32 cellular contexts compared by ENCODE assay signal in the genomic region with DNA sequence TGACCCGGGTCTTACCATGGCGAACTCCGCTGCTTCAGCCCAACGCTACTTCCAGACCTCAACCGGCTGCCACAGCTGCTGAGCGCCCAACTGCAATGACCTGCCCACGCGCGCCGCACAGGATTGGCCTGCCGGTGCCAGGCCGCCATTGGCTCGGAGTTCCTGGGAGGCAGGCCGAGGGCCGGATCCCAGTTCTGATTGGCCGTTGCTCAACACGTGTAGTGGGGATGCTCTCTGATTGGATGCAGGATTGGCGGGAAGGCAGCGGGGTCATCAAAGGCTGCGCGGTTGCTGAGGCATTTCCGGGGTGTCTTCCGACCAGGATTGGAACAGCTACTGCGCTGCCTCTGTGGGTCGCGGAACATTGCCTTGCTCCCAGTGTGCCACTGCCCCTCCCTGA. TPM values are rescaled to one million over a fixed set of nuclear protein-coding genes. Genes with fewer than 3 reads are reported as not detected.
"Had no signal": no experiment of that assay in that cellular context is flagged by ENCODE, and none has a peak within 500 bp of the region (broad histone marks: within the 10 kb centered on the region; RNA-seq: fewer than 3 reads in every experiment).

A gene (minus strand): TSS at position 97 of the 400 bp plus-strand sequence. CDS start 79 bp downstream, at position 18.

- DNase-seq: activated B cell treated with CpG ODN at 0.5 μM for 24 hours; activated CD4-positive, alpha-beta memory T cell treated with anti-CD3 and anti-CD28 coated beads, Interleukin-2, amount 10 ng/mL, durations not matched to agents 7 days and 5 days; activated CD4-positive, alpha-beta T cell treated with anti-CD3 and anti-CD28 coated beads for 1 hour; activated CD4-positive, alpha-beta T cell treated with anti-CD3 and anti-CD28 coated beads for 48 hours; activated gamma-delta T cell; activated naive CD4-positive, alpha-beta T cell treated with Interleukin-2 at 50 U/mL for 16 hours; activated naive CD8-positive, alpha-beta T cell treated with anti-CD3 and anti-CD28 coated beads, Interleukin-2, amount 10 ng/mL, durations not matched to agents 7 days and 5 days; activated T-cell treated with anti-CD3 and anti-CD28 coated beads, Interleukin-2, amount 50 U/mL, for 24 hours; amygdala; Kasumi-1; KG1; MG63; NCI-H1048; NCI-H1105 treated with DMSO at 0.1 percent for 48 hours; NCI-H1436; NCI-H1694 treated with DMSO at 0.1 percent for 48 hours; NCI-H2029; NCI-H345; NCI-H524 treated with DMSO at 0.1 percent for 48 hours; SIG-M5; T-cell; T-helper 17 cell had no signal

- H3K4me3 ChIP-seq: ascending aorta, cardiac muscle cell, MG63 had no signal

- H3K4me1 ChIP-seq: ascending aorta had no signal

- H3K36me3 ChIP-seq: ascending aorta, cardiac muscle cell, MG63 had no signal

- ATAC-seq: Panc1, SK-N-SH treated with all-trans-retinoic acid at 6 μM for 48 hours, T-cell, T-helper 17 cell had no signal

- H3K27ac ChIP-seq: ascending aorta, cardiac muscle cell, VCaP had no signal

- H3K9me3 ChIP-seq: ascending aorta, MG63 had no signal

- H3K27me3 ChIP-seq: ascending aorta, cardiac muscle cell, MG63 had no signal

RNA-seq across cellular contexts. Expression of the gene that starts here (rescaled TPM):
- total RNA-seq: activated B cell treated with CpG ODN at 0.5 μM for 24 hours; activated CD4-positive, alpha-beta memory T cell treated with anti-CD3 and anti-CD28 coated beads, Interleukin-2, amount 10 ng/mL, durations not matched to agents 7 days and 5 days; activated CD8-positive, alpha-beta memory T cell treated with anti-CD3 and anti-CD28 coated beads for 36 hours; activated naive CD8-positive, alpha-beta T cell treated with anti-CD3 and anti-CD28 coated beads, Interleukin-2, amount 10 ng/mL, durations not matched to agents 7 days and 5 days; activated T-helper 2 cell treated with anti-CD3 and anti-CD28 coated beads, Interferon-gamma antibody, Interleukin-2, Interleukin-4, amounts not matched to agents 10 μg/mL and 5 μg/mL and 100 μg/mL, durations not matched to agents 14 hours and 24 hours and 36 hours; ascending aorta; cardiac muscle cell; NCI-H460; RPMI7951; SK-MEL-5; T-cell; T-helper 17 cell had no signal
- polyA plus RNA-seq: cardiac muscle cell had no signal
